In the genomic region with DNA sequence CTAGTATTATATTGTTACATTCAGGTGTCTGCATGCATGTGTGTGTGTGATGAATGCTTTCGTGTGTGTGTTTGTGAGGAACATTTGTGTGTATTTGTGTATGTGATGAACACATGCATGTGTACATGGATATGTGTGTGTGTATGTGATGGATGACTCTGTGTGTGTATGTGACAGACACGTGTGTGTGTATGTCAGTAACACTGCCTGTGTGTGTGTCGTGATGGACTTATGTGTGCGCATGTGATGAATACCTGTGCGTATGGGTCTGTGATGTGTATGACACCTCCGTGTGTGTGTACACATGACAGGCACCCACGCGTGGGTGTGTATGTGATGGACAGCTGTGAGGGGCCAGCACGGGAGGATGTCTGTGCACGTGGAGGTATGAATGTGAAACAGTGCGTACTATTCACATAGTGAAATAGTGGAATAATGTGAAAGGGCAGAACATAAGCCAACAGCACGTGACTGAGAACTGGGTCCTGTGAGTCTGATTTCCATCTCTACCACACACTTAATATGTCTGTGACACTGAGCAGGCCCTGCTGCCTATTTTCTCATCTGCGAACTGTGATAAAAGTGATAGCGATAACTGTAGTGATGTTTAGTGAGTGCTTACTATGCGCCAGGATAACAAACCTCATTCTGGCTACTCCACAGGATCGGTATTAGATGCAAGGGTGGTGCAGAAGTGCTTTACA, we compare ENCODE assay signal across 19 cellular contexts. TPM values are rescaled to one million over a fixed set of nuclear protein-coding genes. Genes with fewer than 3 reads are reported as not detected.
DNase-seq lines count a peak whose midpoint lies in the region; ATAC-seq lines count a peak whose summit lies in the region.
"Had no signal": no experiment of that assay in that cellular context is flagged by ENCODE, and none has a peak within 500 bp of the region (broad histone marks: within the 10 kb centered on the region; RNA-seq: fewer than 3 reads in every experiment).

No MANE protein-coding gene starts in this region.

- intact Hi-C loops in activated CD4-positive, alpha-beta T cell treated with anti-CD3 and anti-CD28 coated beads for 36 hours (cut with DNase I, micrococcal nuclease) = no loop called here

- no peak overlapping the region for H3K4me3 Mint-ChIP-seq in activated CD4-positive, alpha-beta T cell treated with anti-CD3 and anti-CD28 coated beads for 36 hours
- no peak overlapping the region for H3K4me3 Mint-ChIP-seq in activated CD4-positive, alpha-beta T cell treated with anti-CD3 and anti-CD28 coated beads, Interleukin-2, amount 10 ng/mL, durations not matched to agents 7 days and 5 days
- H3K4me3 Mint-ChIP-seq in T-helper 17 cell = peak overlapping the region; percentile 79
- peak overlapping the region; percentile 47 for H3K4me3 Mint-ChIP-seq in stimulated activated effector memory CD8-positive, alpha-beta T cell treated with anti-CD3 and anti-CD28 coated beads, Interleukin-12 subunit alpha, Interleukin-12 subunit beta, amount 100 ng/mL, for 72 hours

- H3K4me1 Mint-ChIP-seq in activated CD4-positive, alpha-beta T cell treated with anti-CD3 and anti-CD28 coated beads for 36 hours = peaks cover 10% of the 10 kb centered on the region
- H3K4me1 Mint-ChIP-seq in activated CD4-positive, alpha-beta T cell treated with anti-CD3 and anti-CD28 coated beads, Interleukin-2, amount 10 ng/mL, durations not matched to agents 7 days and 5 days = peaks cover 8% of the 10 kb centered on the region
- H3K4me1 Mint-ChIP-seq in T-helper 17 cell = peaks cover 14% of the 10 kb centered on the region
- H3K4me1 Mint-ChIP-seq in stimulated activated effector memory CD8-positive, alpha-beta T cell treated with anti-CD3 and anti-CD28 coated beads, Interleukin-12 subunit alpha, Interleukin-12 subunit beta, amount 100 ng/mL, for 72 hours = peaks cover 19% of the 10 kb centered on the region

- no peak for DNase-seq in activated CD4-positive, alpha-beta T cell treated with anti-CD3 and anti-CD28 coated beads for 36 hours
- DNase-seq in activated CD4-positive, alpha-beta T cell treated with anti-CD3 and anti-CD28 coated beads, Interleukin-2, amount 10 ng/mL, durations not matched to agents 7 days and 5 days = no peak
- no peak for DNase-seq in T-helper 17 cell
- peak; percentile 23 for DNase-seq in ecto neural progenitor cell (ENCODE audit: low spot score)
- peak in 1 of 2 donors; percentile 7 for DNase-seq in stimulated activated effector memory CD8-positive, alpha-beta T cell treated with anti-CD3 and anti-CD28 coated beads, Interleukin-12 subunit alpha, Interleukin-12 subunit beta, amount 100 ng/mL, for 72 hours (ENCODE audit: low spot score in 2 of 2)
- DNase-seq in stimulated activated naive CD4-positive, alpha-beta T cell treated with Interleukin-2 at 50 U/mL for 16 hours (lab: John Stamatoyannopoulos, UW) = no peak
- DNase-seq in stimulated activated naive CD8-positive, alpha-beta T cell treated with anti-CD3 and anti-CD28 coated beads, Interleukin-15, Interleukin-2, amounts not matched to agents 100 U/mL and 50 U/mL, for 24 hours = no peak
- DNase-seq: COR-L47, GM23248, KG1, NCI-H1092 treated with DMSO at 0.1 percent for 48 hours, NCI-H1694, NCI-H2107, NCI-H226, OCI-M1, RPMI8226 had no signal

- H3K36me3 Mint-ChIP-seq in activated CD4-positive, alpha-beta T cell treated with anti-CD3 and anti-CD28 coated beads for 36 hours (ENCODE audit: low read depth) = no peaks in the 10 kb centered on the region
- H3K36me3 Mint-ChIP-seq in activated CD4-positive, alpha-beta T cell treated with anti-CD3 and anti-CD28 coated beads, Interleukin-2, amount 10 ng/mL, durations not matched to agents 7 days and 5 days (ENCODE audit: low read depth) = no peaks in the 10 kb centered on the region
- H3K36me3 Mint-ChIP-seq in T-helper 17 cell (ENCODE audit: low read depth) = no peaks in the 10 kb centered on the region
- no peaks in the 10 kb centered on the region for H3K36me3 Mint-ChIP-seq in stimulated activated effector memory CD8-positive, alpha-beta T cell treated with anti-CD3 and anti-CD28 coated beads, Interleukin-12 subunit alpha, Interleukin-12 subunit beta, amount 100 ng/mL, for 72 hours

- H3K27ac Mint-ChIP-seq in activated CD4-positive, alpha-beta T cell treated with anti-CD3 and anti-CD28 coated beads for 36 hours = peak overlapping the region; percentile 39
- no peak overlapping the region for H3K27ac Mint-ChIP-seq in activated CD4-positive, alpha-beta T cell treated with anti-CD3 and anti-CD28 coated beads, Interleukin-2, amount 10 ng/mL, durations not matched to agents 7 days and 5 days
- H3K27ac Mint-ChIP-seq in T-helper 17 cell = peak overlapping the region; percentile 67
- peak overlapping the region; percentile 84 for H3K27ac Mint-ChIP-seq in stimulated activated effector memory CD8-positive, alpha-beta T cell treated with anti-CD3 and anti-CD28 coated beads, Interleukin-12 subunit alpha, Interleukin-12 subunit beta, amount 100 ng/mL, for 72 hours

- no peaks in the 10 kb centered on the region for H3K9me3 Mint-ChIP-seq in activated CD4-positive, alpha-beta T cell treated with anti-CD3 and anti-CD28 coated beads for 36 hours (ENCODE audit: low read depth)
- H3K9me3 Mint-ChIP-seq in activated CD4-positive, alpha-beta T cell treated with anti-CD3 and anti-CD28 coated beads, Interleukin-2, amount 10 ng/mL, durations not matched to agents 7 days and 5 days = no peaks in the 10 kb centered on the region
- H3K9me3 Mint-ChIP-seq in stimulated activated effector memory CD8-positive, alpha-beta T cell treated with anti-CD3 and anti-CD28 coated beads, Interleukin-12 subunit alpha, Interleukin-12 subunit beta, amount 100 ng/mL, for 72 hours = no peaks in the 10 kb centered on the region

- CTCF ChIA-PET in activated CD4-positive, alpha-beta T cell treated with anti-CD3 and anti-CD28 coated beads for 36 hours (lab: Charles Lee) = no interaction called here
- CTCF ChIA-PET in activated CD4-positive, alpha-beta T cell treated with anti-CD3 and anti-CD28 coated beads, Interleukin-2, amount 10 ng/mL, durations not matched to agents 7 days and 5 days (lab: Charles Lee) = interaction anchor here (1.5 kb wide), 1 partner anchor 8 kb away, joined by 10 read pairs; no protein-coding TSS in a partner anchor

- no peaks in the 10 kb centered on the region for H3K9me3 ChIP-seq in T-helper 17 cell (ENCODE audit: control insufficient read depth, low read length, poor library complexity, severe bottlenecking)
- H3K9me3 ChIP-seq: BLaER1 treated with 17β-estradiol and CSF1 and Interleukin-3, amounts not matched to agents 10 nM and 100 nM had no signal

- POLR2A ChIA-PET in activated CD4-positive, alpha-beta T cell treated with anti-CD3 and anti-CD28 coated beads for 36 hours (lab: Charles Lee) = no interaction called here
- POLR2A ChIA-PET in activated CD4-positive, alpha-beta T cell treated with anti-CD3 and anti-CD28 coated beads, Interleukin-2, amount 10 ng/mL, durations not matched to agents 7 days and 5 days (lab: Charles Lee) = no interaction called here

- no peak for ATAC-seq in activated CD4-positive, alpha-beta T cell treated with anti-CD3 and anti-CD28 coated beads for 36 hours
- ATAC-seq in T-helper 17 cell (no peak), GM21360 (IDR thresholded peaks at IDR 0.05; ENCODE audit: unreplicated experiment) (no peak)
- no peak for ATAC-seq in stimulated activated effector memory CD8-positive, alpha-beta T cell treated with anti-CD3 and anti-CD28 coated beads, Interleukin-12 subunit alpha, Interleukin-12 subunit beta, amount 100 ng/mL, for 72 hours
- no peak for ATAC-seq in stimulated activated naive CD8-positive, alpha-beta T cell treated with anti-CD3 and anti-CD28 coated beads, Interleukin-15, Interleukin-2, amounts not matched to agents 100 U/mL and 50 U/mL, for 24 hours

- no peaks in the 10 kb centered on the region for H3K27me3 Mint-ChIP-seq in activated CD4-positive, alpha-beta T cell treated with anti-CD3 and anti-CD28 coated beads for 36 hours
- no peaks in the 10 kb centered on the region for H3K27me3 Mint-ChIP-seq in activated CD4-positive, alpha-beta T cell treated with anti-CD3 and anti-CD28 coated beads, Interleukin-2, amount 10 ng/mL, durations not matched to agents 7 days and 5 days
- peaks cover 12% of the 10 kb centered on the region for H3K27me3 Mint-ChIP-seq in T-helper 17 cell

RNA-seq across cellular contexts. Expression of a gene that starts 41.8 kb away (rescaled TPM):
- under 1 TPM; 0.33 to 0.41 TPM for total RNA-seq in activated CD4-positive, alpha-beta T cell treated with anti-CD3 and anti-CD28 coated beads for 36 hours
- total RNA-seq in activated CD4-positive, alpha-beta T cell treated with anti-CD3 and anti-CD28 coated beads, Interleukin-2, amount 10 ng/mL, durations not matched to agents 7 days and 5 days = under 1 TPM; 0.29 to 0.32 TPM
- total RNA-seq in T-helper 17 cell = 10 to 100 TPM in 1 of 2 donors, 1 to 10 TPM in 1; 2.9 to 13.0 TPM
- total RNA-seq: GM23248, M059J had no signal

Comparison
In these comparisons a context has a peak if more than half of its experiments do, and no peak if none do; other contexts are left out.
1. H3K4me3 Mint-ChIP-seq: peak in T-helper 17 cell (single experiment) and stimulated activated effector memory CD8-positive, alpha-beta T cell treated with anti-CD3 and anti-CD28 coated beads, Interleukin-12 subunit alpha, Interleukin-12 subunit beta, amount 100 ng/mL, for 72 hours (single experiment); none in activated CD4-positive, alpha-beta T cell treated with anti-CD3 and anti-CD28 coated beads for 36 hours (single experiment) and activated CD4-positive, alpha-beta T cell treated with anti-CD3 and anti-CD28 coated beads, Interleukin-2, amount 10 ng/mL, durations not matched to agents 7 days and 5 days (single experiment).